ENCODE assay signal across 1 cellular context in genomic region chr17:50722746-50723145, GRCh38.
TF ChIP-seq lines count a peak whose summit lies in the region.

No MANE protein-coding gene starts in this region.

TF ChIP-seq in A549, 52 proteins besides CTCF, POLR2A, EP300 and RAD21:
- TF ChIP-seq EHMT2 (IDR thresholded peaks at IDR 0.05; ENCODE audit: low read depth) (no peak), BCL3 (IDR thresholded peaks at IDR 0.05) (no peak), JUNB (IDR thresholded peaks at IDR 0.05) (no peak)
